Comparison of ENCODE assay signal across 2 cellular contexts in genomic region chr6:142830807-142831206, GRCh38.
A peak's percentile ranks its signal among the peaks of the same experiment; 100 is the strongest.
TF ChIP-seq lines count a peak whose summit lies in the region.

No MANE protein-coding gene starts in this region.

TF ChIP-seq in IMR-90, 13 proteins besides CTCF, POLR2A, EP300 and RAD21:
- no peak for TF ChIP-seq CEBPB (IDR thresholded peaks at IDR 0.05; ENCODE audit: low read depth, low read length)
- no peak for TF ChIP-seq MXI1 (IDR thresholded peaks at IDR 0.05; ENCODE audit: borderline replicate concordance, low read depth, low read length)
- TF ChIP-seq NFE2L2 (IDR thresholded peaks at IDR 0.05; ENCODE audit: low read depth, low read length), result no peak

TF ChIP-seq in GM12878, 131 proteins besides CTCF, POLR2A, EP300 and RAD21:
- TF ChIP-seq PAX5 (IDR thresholded peaks at IDR 0.05; ENCODE audit: borderline replicate concordance, low read depth, low read length), result peak; percentile 8; the same call in 1 of the 2 replicates
- TF ChIP-seq, protein P1, sequence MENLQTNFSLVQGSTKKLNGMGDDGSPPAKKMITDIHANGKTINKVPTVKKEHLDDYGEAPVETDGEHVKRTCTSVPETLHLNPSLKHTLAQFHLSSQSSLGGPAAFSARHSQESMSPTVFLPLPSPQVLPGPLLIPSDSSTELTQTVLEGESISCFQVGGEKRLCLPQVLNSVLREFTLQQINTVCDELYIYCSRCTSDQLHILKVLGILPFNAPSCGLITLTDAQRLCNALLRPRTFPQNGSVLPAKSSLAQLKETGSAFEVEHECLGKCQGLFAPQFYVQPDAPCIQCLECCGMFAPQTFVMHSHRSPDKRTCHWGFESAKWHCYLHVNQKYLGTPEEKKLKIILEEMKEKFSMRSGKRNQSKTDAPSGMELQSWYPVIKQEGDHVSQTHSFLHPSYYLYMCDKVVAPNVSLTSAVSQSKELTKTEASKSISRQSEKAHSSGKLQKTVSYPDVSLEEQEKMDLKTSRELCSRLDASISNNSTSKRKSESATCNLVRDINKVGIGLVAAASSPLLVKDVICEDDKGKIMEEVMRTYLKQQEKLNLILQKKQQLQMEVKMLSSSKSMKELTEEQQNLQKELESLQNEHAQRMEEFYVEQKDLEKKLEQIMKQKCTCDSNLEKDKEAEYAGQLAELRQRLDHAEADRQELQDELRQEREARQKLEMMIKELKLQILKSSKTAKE (IDR thresholded peaks at IDR 0.05; ENCODE audit: low read depth, poor library complexity, severe bottlenecking), result no peak
